ENCODE assay signal across 8 cellular contexts in the genomic region with DNA sequence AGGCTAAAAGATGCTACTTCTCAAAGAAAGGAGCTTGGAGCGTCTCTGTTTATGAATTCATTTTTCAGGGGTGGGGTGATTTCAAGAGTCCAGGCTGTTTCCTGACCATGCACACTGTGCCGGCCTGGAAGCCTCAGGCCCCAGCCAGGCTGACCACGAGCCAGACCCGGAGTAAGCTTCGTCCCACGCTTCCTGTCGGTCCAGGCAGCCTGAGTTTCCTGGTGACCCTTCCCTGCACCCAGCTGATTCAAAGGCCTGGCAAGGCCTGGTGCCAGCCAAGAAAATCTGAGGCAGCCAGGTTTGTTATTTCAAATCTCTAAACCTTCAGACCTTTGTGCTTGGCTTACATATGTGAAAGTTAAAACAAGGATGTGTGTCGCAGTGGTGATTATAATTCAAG.
A peak's percentile ranks its signal among the peaks of the same experiment; 100 is the strongest.
DNase-seq lines count a peak whose midpoint lies in the region; TF ChIP-seq lines count a peak whose summit lies in the region.
"Not testable (repeated sequence)": the region's sequence is repeated elsewhere in the genome, so short reads cannot be mapped to it uniquely, and the experiment has no call there.

No MANE protein-coding gene starts in this region.

- peak overlapping the region; percentile 32 for H3K9ac ChIP-seq in SK-N-SH
- not testable (repeated sequence) for H3K9ac ChIP-seq in neural progenitor cell

- POLR2A ChIA-PET in SK-N-SH (lab: Yijun Ruan, JAX): interaction anchor here (0.6 kb wide), 1 partner anchor 12 kb away, joined by 3 read pairs; no protein-coding TSS in a partner anchor

- H2AFZ ChIP-seq in ACC112 (ENCODE audit: low read length, unreplicated experiment) (peak overlapping the region; percentile 80), SK-N-SH (ENCODE audit: low read depth) (peak overlapping the region; percentile 97), neural progenitor cell (replicated peaks) (peak overlapping the region; percentile 18)

- peak; percentile 55 for DNase-seq in HFFc6
- DNase-seq in SK-N-SH: peak; percentile 55
- DNase-seq in breast epithelium (ENCODE audit: low spot score in 2 of 2); neural progenitor cell (ENCODE audit: low spot score): not testable (repeated sequence)
- DNase-seq in foreskin fibroblast: peak; percentile 81 to 87
- peak; percentile 33 for DNase-seq in kidney glomerular epithelial cell (lab: John Stamatoyannopoulos, UW)
- DNase-seq in spleen: peak; percentile 81

- not testable (repeated sequence) for H3K9me2 ChIP-seq in SK-N-SH

- not testable (repeated sequence) for TF ChIP-seq POLR2A in breast epithelium (IDR thresholded peaks at IDR 0.05); spleen (IDR thresholded peaks at IDR 0.05)

- H3K27me3 Mint-ChIP-seq in HFFc6 (ENCODE audit: insufficient read depth); neural progenitor cell (ENCODE audit: insufficient read depth, low read depth): not testable (repeated sequence)

- H3K9me3 Mint-ChIP-seq in HFFc6, neural progenitor cell: not testable (repeated sequence)

- WGBS in SK-N-SH (ENCODE audit: low lambda C conversion rate): 20% methylated on average over 8 of the region's 8 CpGs
- 18 to 64% (median 48%) methylated on average over 8 of the region's 8 CpGs for WGBS in spleen, 5 donors

- H3K9me3 ChIP-seq in SK-N-SH; breast epithelium; neural progenitor cell (ENCODE audit: low read depth); spleen: not testable (repeated sequence)

- not testable (repeated sequence) for H3K79me2 ChIP-seq in ACC112 (ENCODE audit: control insufficient read depth, insufficient read depth, low read length, unreplicated experiment); SK-N-SH (ENCODE audit: insufficient read depth); neural progenitor cell (ENCODE audit: low read depth)

- not testable (repeated sequence) for H3K4me3 ChIP-seq in ACC112 (ENCODE audit: low read depth, low read length); SK-N-SH (ENCODE audit: low read depth in 2 of 2, low read length in 1 of 2); breast epithelium; foreskin fibroblast (ENCODE audit: low read depth in 1 of 2, low read length in 2 of 2); neural progenitor cell; spleen

- H3K4me2 ChIP-seq in SK-N-SH: peak overlapping the region; percentile 23
- not testable (repeated sequence) for H3K4me2 ChIP-seq in neural progenitor cell

- TF ChIP-seq EP300 in SK-N-SH (IDR thresholded peaks at IDR 0.05; ENCODE audit: borderline replicate concordance in 1 of 2, low read depth in 1 of 2, low read length in 1 of 2): not testable (repeated sequence)

- not testable (repeated sequence) for H3K36me3 Mint-ChIP-seq in HFFc6 (ENCODE audit: low read depth); neural progenitor cell

- H3K4me1 ChIP-seq in ACC112 (ENCODE audit: control insufficient read depth, insufficient read depth, low read length, unreplicated experiment): peaks cover 24% of the 10 kb centered on the region
- peaks cover 4 to 16% of the 10 kb centered on the region in 2 experiments; a peak in 2 of 4 replicates for H3K4me1 ChIP-seq in SK-N-SH (ENCODE audit: control insufficient read depth in 1 of 2, insufficient read depth in 2 of 2, low read depth in 1 of 2, low read length in 1 of 2)
- H3K4me1 ChIP-seq in breast epithelium, neural progenitor cell: not testable (repeated sequence)
- H3K4me1 ChIP-seq in spleen: peaks cover 0 to 40% (median 15%) of the 10 kb centered on the region in 6 donors

- CTCF ChIA-PET in SK-N-SH (lab: Yijun Ruan, JAX): interaction anchor here (0.9 to 2.1 kb wide), 2 partner anchors 11 to 18 kb away, joined by 3 to 5 read pairs; no protein-coding TSS in a partner anchor

- peak overlapping the region; percentile 50; the same call in 1 of the 2 replicates for H3K4me3 Mint-ChIP-seq in HFFc6
- not testable (repeated sequence) for H3K4me3 Mint-ChIP-seq in neural progenitor cell

- TF ChIP-seq CTCF in HFFc6 (IDR thresholded peaks at IDR 0.05); SK-N-SH (IDR thresholded peaks at IDR 0.05); breast epithelium (IDR thresholded peaks at IDR 0.05); foreskin fibroblast (IDR thresholded peaks at IDR 0.05; ENCODE audit: low read depth, low read length); neural progenitor cell (IDR thresholded peaks at IDR 0.05); spleen (IDR thresholded peaks at IDR 0.05 in 8 of 11, conservative IDR thresholded peaks at IDR 0.05 in 3 of 11): not testable (repeated sequence)

- H3K36me3 ChIP-seq in ACC112 (ENCODE audit: insufficient read depth, low read length); SK-N-SH (replicated peaks in 1 of 2; ENCODE audit: control insufficient read depth in 1 of 2, insufficient read depth in 2 of 2, low read length in 1 of 2); breast epithelium; neural progenitor cell; spleen: not testable (repeated sequence)

- not testable (repeated sequence) for H4K20me1 ChIP-seq in SK-N-SH (ENCODE audit: insufficient read depth); neural progenitor cell (ENCODE audit: low read depth)

- intact Hi-C loops in breast epithelium (cut with DNase I; ENCODE audit: low total_unique reads); spleen (cut with DNase I; ENCODE audit: low total_unique reads): not testable (repeated sequence)

- peak overlapping the region; percentile 87 for H3K27ac Mint-ChIP-seq in HFFc6
- H3K27ac Mint-ChIP-seq in neural progenitor cell: not testable (repeated sequence)

- TF ChIP-seq RAD21 in SK-N-SH (IDR thresholded peaks at IDR 0.05; ENCODE audit: low read length): not testable (repeated sequence)

- H3K4me1 Mint-ChIP-seq in HFFc6 (ENCODE audit: low read depth): peaks cover 69% of the 10 kb centered on the region
- H3K4me1 Mint-ChIP-seq in neural progenitor cell: not testable (repeated sequence)

- H3K27me3 ChIP-seq in ACC112 (ENCODE audit: insufficient read depth, low read length); SK-N-SH (ENCODE audit: insufficient read depth); breast epithelium; neural progenitor cell; spleen (replicated peaks in 1 of 7): not testable (repeated sequence)

- peaks cover 30% of the 10 kb centered on the region for H3F3A ChIP-seq in SK-N-SH (replicated peaks; ENCODE audit: insufficient read depth)
- not testable (repeated sequence) for H3F3A ChIP-seq in neural progenitor cell (ENCODE audit: low read depth)

- peak overlapping the region; percentile 36 for H3K27ac ChIP-seq in ACC112 (ENCODE audit: low read depth, low read length)
- H3K27ac ChIP-seq in SK-N-SH (ENCODE audit: low read depth in 2 of 2, low read length in 1 of 2): peak overlapping the region; percentile 54 to 73
- H3K27ac ChIP-seq in breast epithelium: peak overlapping the region; percentile 34 to 42
- not testable (repeated sequence) for H3K27ac ChIP-seq in neural progenitor cell
- peak overlapping the region in 6 of 8 donors; percentile 39 to 59 (median 46) for H3K27ac ChIP-seq in spleen

TF ChIP-seq in SK-N-SH, 30 proteins besides CTCF, POLR2A, EP300 and RAD21:
- TF ChIP-seq RXRA (IDR thresholded peaks at IDR 0.05; ENCODE audit: borderline replicate concordance, low read depth): peak; percentile 74; the same call in 1 of the 2 replicates
- TF ChIP-seq, protein P1, sequence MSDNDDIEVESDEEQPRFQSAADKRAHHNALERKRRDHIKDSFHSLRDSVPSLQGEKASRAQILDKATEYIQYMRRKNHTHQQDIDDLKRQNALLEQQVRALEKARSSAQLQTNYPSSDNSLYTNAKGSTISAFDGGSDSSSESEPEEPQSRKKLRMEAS (IDR thresholded peaks at IDR 0.05; ENCODE audit: low read depth): peak; percentile 93
- peak; percentile 63; the same call in 1 of the 2 replicates for TF ChIP-seq NFIC (IDR thresholded peaks at IDR 0.05; ENCODE audit: borderline replicate concordance)
- 0 out of 2 replicates have a peak, but pooled peaks have one; percentile 37 for TF ChIP-seq ELF1 (IDR thresholded peaks at IDR 0.05)
- peak; percentile 53; the same call in 1 of the 2 replicates for TF ChIP-seq TCF12 (IDR thresholded peaks at IDR 0.05)

Comparison
In these comparisons a context has a peak if more than half of its experiments do, and no peak if none do; other contexts are left out.
1. H2AFZ ChIP-seq: peak in every context shown above with its lines; median percentile 97 in SK-N-SH; 80 in ACC112; 18 in neural progenitor cell.